In the genomic region with DNA sequence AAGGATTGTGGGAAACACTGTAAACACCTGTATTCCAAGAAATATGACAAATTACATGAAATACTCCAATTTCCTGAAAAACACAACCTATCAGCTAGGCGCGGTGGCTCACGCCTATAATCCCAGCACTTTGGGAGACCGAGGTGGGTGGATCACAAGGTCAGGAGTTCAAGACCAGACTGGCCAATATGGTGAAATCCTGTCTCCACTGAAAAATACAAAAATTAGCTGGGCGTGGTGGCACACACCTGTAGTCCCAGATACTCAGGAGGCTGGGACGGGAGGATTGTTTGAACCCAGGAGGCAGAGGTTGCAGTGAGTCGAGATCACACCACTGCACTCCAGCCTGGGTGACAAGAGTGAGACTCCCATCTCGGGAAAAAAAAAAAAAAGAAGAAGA, we compare ENCODE assay signal across 8 cellular contexts. TPM values are rescaled to one million over a fixed set of nuclear protein-coding genes. Genes with fewer than 3 reads are reported as not detected.
DNase-seq lines count a peak whose midpoint lies in the region; ATAC-seq, FAIRE-seq and TF ChIP-seq lines count a peak whose summit lies in the region.
"Not testable (repeated sequence)": the region's sequence is repeated elsewhere in the genome, so short reads cannot be mapped to it uniquely, and the experiment has no call there.

No MANE protein-coding gene starts in this region.

- not testable (repeated sequence) for FAIRE-seq in kidney (lab: Jason Lieb, UNC)

- H3K36me3 ChIP-seq in esophagus squamous epithelium (peaks cover 0 to 18% (median 0%) of the 10 kb centered on the region in 3 donors), spleen (peaks cover 0 to 33% (median 2%) of the 10 kb centered on the region in 6 donors)
- H3K36me3 ChIP-seq in kidney (ENCODE audit: control insufficient read depth in 1 of 2, insufficient read depth in 2 of 2, low read length in 2 of 2); aorta (ENCODE audit: control insufficient read depth in 1 of 2, insufficient read depth in 2 of 2, low read length in 1 of 2): not testable (repeated sequence)

- not testable (repeated sequence) for H3K4me3 Mint-ChIP-seq in T-helper 17 cell; activated T-cell treated with anti-CD3 and anti-CD28 coated beads, Interleukin-2, amount 50 U/mL, for 72 hours; nephron progenitor cell

- not testable (repeated sequence) for H3K36me3 Mint-ChIP-seq in T-helper 17 cell (ENCODE audit: low read depth); activated T-cell treated with anti-CD3 and anti-CD28 coated beads, Interleukin-2, amount 50 U/mL, for 72 hours (ENCODE audit: insufficient read depth in 2 of 2)
- peaks cover 16% of the 10 kb centered on the region for H3K36me3 Mint-ChIP-seq in nephron progenitor cell (ENCODE audit: low read depth)

- ATAC-seq in T-helper 17 cell; activated T-cell treated with anti-CD3 and anti-CD28 coated beads, Interleukin-2, amount 50 U/mL, for 72 hours (replicated peaks in 1 of 2); aorta (ENCODE audit: low FRiP score): not testable (repeated sequence)

- intact Hi-C loops in esophagus squamous epithelium (cut with DNase I); kidney (cut with DNase I); spleen (cut with DNase I; ENCODE audit: low total_unique reads); aorta (cut with DNase I): not testable (repeated sequence)
- intact Hi-C loops in posterior vena cava (cut with DNase I): loop anchor here in 1 of 2 donors (10.0 kb wide), 1 partner anchor 68 kb away; the partner anchor contains the start of gene TPPP

- not testable (repeated sequence) for H3K27me3 Mint-ChIP-seq in T-helper 17 cell; activated T-cell treated with anti-CD3 and anti-CD28 coated beads, Interleukin-2, amount 50 U/mL, for 72 hours (ENCODE audit: low read depth)
- H3K27me3 Mint-ChIP-seq in nephron progenitor cell (ENCODE audit: low read depth, poor library complexity): peaks cover 29% of the 10 kb centered on the region

- H3K27ac Mint-ChIP-seq in T-helper 17 cell (peak overlapping the region; percentile 89), nephron progenitor cell (peak overlapping the region; percentile 13)
- peak overlapping the region; percentile 18 for H3K27ac Mint-ChIP-seq in activated T-cell treated with anti-CD3 and anti-CD28 coated beads, Interleukin-2, amount 50 U/mL, for 72 hours

- H3K27ac ChIP-seq in esophagus squamous epithelium: peak overlapping the region in 3 of 4 donors; percentile 31 to 73 (median 51)
- H3K27ac ChIP-seq in kidney (ENCODE audit: low read depth in 2 of 2, low read length in 2 of 2); spleen; aorta (ENCODE audit: low read depth in 1 of 2, low read length in 2 of 2): not testable (repeated sequence)

- not testable (repeated sequence) for DNase-seq in T-helper 17 cell; activated T-cell treated with anti-CD3 and anti-CD28 coated beads, Interleukin-2, amount 50 U/mL, for 72 hours; esophagus squamous epithelium (lab: John Stamatoyannopoulos, UW); nephron progenitor cell
- peak; percentile 26 for DNase-seq in kidney
- DNase-seq in posterior vena cava (ENCODE audit: low spot score): peak; percentile 53
- peak; percentile 6 for DNase-seq in spleen
- peak; percentile 9 to 49 for DNase-seq in aorta

- peaks cover 20 to 41% (median 29%) of the 10 kb centered on the region in 3 donors for H3K4me1 ChIP-seq in esophagus squamous epithelium
- not testable (repeated sequence) for H3K4me1 ChIP-seq in kidney (ENCODE audit: control insufficient read depth in 1 of 2, insufficient read depth in 1 of 2, low read depth in 1 of 2, low read length in 2 of 2); aorta (ENCODE audit: control insufficient read depth in 1 of 2, insufficient read depth in 2 of 2, low read length in 2 of 2)
- peaks cover 6 to 21% (median 15%) of the 10 kb centered on the region in 6 donors for H3K4me1 ChIP-seq in spleen

- H3K4me1 Mint-ChIP-seq in T-helper 17 cell (peaks cover 12% of the 10 kb centered on the region), nephron progenitor cell (peaks cover 23% of the 10 kb centered on the region)
- H3K4me1 Mint-ChIP-seq in activated T-cell treated with anti-CD3 and anti-CD28 coated beads, Interleukin-2, amount 50 U/mL, for 72 hours (ENCODE audit: low read depth): peaks cover 15% of the 10 kb centered on the region

- not testable (repeated sequence) for H3K4me3 ChIP-seq in esophagus squamous epithelium; kidney (ENCODE audit: low read length in 2 of 2); spleen; aorta (ENCODE audit: low read length in 2 of 2)

- not testable (repeated sequence) for H3K9me3 Mint-ChIP-seq in activated T-cell treated with anti-CD3 and anti-CD28 coated beads, Interleukin-2, amount 50 U/mL, for 72 hours
- peaks cover 16% of the 10 kb centered on the region for H3K9me3 Mint-ChIP-seq in nephron progenitor cell

- not testable (repeated sequence) for H3K9ac ChIP-seq in kidney (ENCODE audit: low read length in 2 of 2)

- TF ChIP-seq CTCF in esophagus squamous epithelium (IDR thresholded peaks at IDR 0.05); kidney (IDR thresholded peaks at IDR 0.05; ENCODE audit: borderline replicate concordance, extremely low read depth, insufficient read depth); nephron progenitor cell (IDR thresholded peaks at IDR 0.05); spleen (IDR thresholded peaks at IDR 0.05 in 8 of 11, conservative IDR thresholded peaks at IDR 0.05 in 3 of 11): not testable (repeated sequence)

- H3K27me3 ChIP-seq in esophagus squamous epithelium; spleen (replicated peaks in 1 of 7); aorta (ENCODE audit: control insufficient read depth in 1 of 2, insufficient read depth in 2 of 2, low read length in 1 of 2): not testable (repeated sequence)

- TF ChIP-seq POLR2A in esophagus squamous epithelium (IDR thresholded peaks at IDR 0.05); spleen (IDR thresholded peaks at IDR 0.05): not testable (repeated sequence)

- 53 to 60% methylated on average over 8 of the region's 8 CpGs for WGBS in esophagus squamous epithelium, 2 donors
- whole genome bisulfite sequencing in spleen, 5 donors: 84 to 94% (median 88%) methylated on average over 8 of the region's 8 CpGs
- 91 to 97% methylated on average over 8 of the region's 8 CpGs for WGBS in aorta, 2 donors

- not testable (repeated sequence) for H3K9me3 ChIP-seq in T-helper 17 cell (ENCODE audit: control insufficient read depth, low read length, poor library complexity, severe bottlenecking); esophagus squamous epithelium; kidney (ENCODE audit: control insufficient read depth in 1 of 2, low read length in 2 of 2); spleen; aorta (ENCODE audit: control insufficient read depth, low read length)

RNA-seq across cellular contexts. Expression of gene ZDHHC11B, which starts 21.5 kb away (rescaled TPM):
- total RNA-seq in T-helper 17 cell: 10 to 100 TPM in 1 of 2 donors, 1 to 10 TPM in 1; 9.3 to 31.2 TPM
- under 1 TPM in 1 of 2 donors, not detected in 1; 0.24 TPM for total RNA-seq in activated T-cell treated with anti-CD3 and anti-CD28 coated beads, Interleukin-2, amount 50 U/mL, for 72 hours
- total RNA-seq in esophagus squamous epithelium: 1 to 10 TPM in 3 of 4 donors, under 1 TPM in 1; 0.44 to 4.6 (median 2.7) TPM
- total RNA-seq in kidney: 5.4 TPM
- polyA plus RNA-seq in kidney (ENCODE audit: insufficient read depth, low read depth, low replicate concordance): 4.4 TPM
- 10 to 100 TPM in 1 of 2 donors, 1 to 10 TPM in 1; 9.1 to 14.9 TPM for total RNA-seq in posterior vena cava
- total RNA-seq in spleen: 10 to 100 TPM in 2 of 7 donors, 1 to 10 TPM in 5; 2.8 to 74.3 (median 6.2) TPM
- polyA plus RNA-seq in spleen: 1 to 10 TPM in 2 of 3 donors, under 1 TPM in 1; 0.97 to 3.8 (median 1.9) TPM
- 10 to 100 TPM in 1 of 2 donors, 1 to 10 TPM in 1; 5.9 to 17.7 TPM for total RNA-seq in aorta
- polyA plus RNA-seq in aorta: 1 to 10 TPM; 2.0 to 4.5 TPM

Comparison
In these comparisons a context has a peak if more than half of its experiments do, and no peak if none do; other contexts are left out.
1. H3K27ac Mint-ChIP-seq: peak in every context shown above with its lines; median percentile 89 in T-helper 17 cell; 18 in activated T-cell treated with anti-CD3 and anti-CD28 coated beads, Interleukin-2, amount 50 U/mL, for 72 hours; 13 in nephron progenitor cell.